Comparison of ENCODE assay signal across 10 cellular contexts in genomic region chr4:80266902-80267380, GRCh38. TPM values are rescaled to one million over a fixed set of nuclear protein-coding genes. Genes with fewer than 3 reads are reported as not detected.
DNase-seq lines count a peak whose midpoint lies in the region; ATAC-seq, FAIRE-seq and TF ChIP-seq lines count a peak whose summit lies in the region.
"Had no signal": no experiment of that assay in that cellular context is flagged by ENCODE, and none has a peak within 500 bp of the region (broad histone marks: within the 10 kb centered on the region; RNA-seq: fewer than 3 reads in every experiment).

No MANE protein-coding gene starts in this region.

- H3K4me1 ChIP-seq in iPS-18a (ENCODE audit: control insufficient read depth, low read depth, low read length), result peaks cover 21% of the 10 kb centered on the region

- ATAC-seq in activated naive CD8-positive, alpha-beta T cell treated with anti-CD3 and anti-CD28 coated beads, Interleukin-2, amount 10 ng/mL, durations not matched to agents 7 days and 5 days (ENCODE audit: low read depth), result peak; percentile 33
- ATAC-seq in GM19023 (IDR thresholded peaks at IDR 0.05; ENCODE audit: unreplicated experiment), result no peak

- peaks cover 100% of the 10 kb centered on the region for H3K27me3 ChIP-seq in iPS-18a (ENCODE audit: control insufficient read depth, insufficient read depth, low read length)

- peaks cover 84% of the 10 kb centered on the region for H3K27me3 Mint-ChIP-seq in activated naive CD8-positive, alpha-beta T cell treated with anti-CD3 and anti-CD28 coated beads, Interleukin-2, amount 10 ng/mL, durations not matched to agents 7 days and 5 days
- peaks cover 80% of the 10 kb centered on the region for H3K27me3 Mint-ChIP-seq in stimulated activated naive CD8-positive, alpha-beta T cell treated with anti-CD3 and anti-CD28 coated beads, Interleukin-15, Interleukin-2, amounts not matched to agents 100 ng/mL and 50 ng/mL, for 24 hours

- H3K36me3 ChIP-seq in iPS-18a (ENCODE audit: control insufficient read depth, low read depth, low read length), result no peaks in the 10 kb centered on the region
- H3K36me3 ChIP-seq: neutrophil had no signal

- peak overlapping the region; percentile 57 for H3K4me3 ChIP-seq in iPS-18a (ENCODE audit: low read length)

- H3K36me3 Mint-ChIP-seq in activated naive CD8-positive, alpha-beta T cell treated with anti-CD3 and anti-CD28 coated beads, Interleukin-2, amount 10 ng/mL, durations not matched to agents 7 days and 5 days, result no peaks in the 10 kb centered on the region
- no peaks in the 10 kb centered on the region for H3K36me3 Mint-ChIP-seq in stimulated activated naive CD8-positive, alpha-beta T cell treated with anti-CD3 and anti-CD28 coated beads, Interleukin-15, Interleukin-2, amounts not matched to agents 100 ng/mL and 50 ng/mL, for 24 hours (ENCODE audit: low read depth)

- no peak overlapping the region for H3K27ac ChIP-seq in iPS-18a (ENCODE audit: low read length)
- H3K27ac ChIP-seq: KMS-11, neutrophil had no signal

- no peaks in the 10 kb centered on the region for H3K9me3 Mint-ChIP-seq in activated naive CD8-positive, alpha-beta T cell treated with anti-CD3 and anti-CD28 coated beads, Interleukin-2, amount 10 ng/mL, durations not matched to agents 7 days and 5 days
- no peaks in the 10 kb centered on the region for H3K9me3 Mint-ChIP-seq in stimulated activated naive CD8-positive, alpha-beta T cell treated with anti-CD3 and anti-CD28 coated beads, Interleukin-15, Interleukin-2, amounts not matched to agents 100 ng/mL and 50 ng/mL, for 24 hours

- POLR2A ChIA-PET in activated naive CD8-positive, alpha-beta T cell treated with anti-CD3 and anti-CD28 coated beads, Interleukin-2, amount 10 ng/mL, durations not matched to agents 7 days and 5 days (lab: Charles Lee), result no interaction called here

- no peak overlapping the region for H3K27ac Mint-ChIP-seq in activated naive CD8-positive, alpha-beta T cell treated with anti-CD3 and anti-CD28 coated beads, Interleukin-2, amount 10 ng/mL, durations not matched to agents 7 days and 5 days
- H3K27ac Mint-ChIP-seq in stimulated activated naive CD8-positive, alpha-beta T cell treated with anti-CD3 and anti-CD28 coated beads, Interleukin-15, Interleukin-2, amounts not matched to agents 100 ng/mL and 50 ng/mL, for 24 hours, result no peak overlapping the region

- peak overlapping the region; percentile 78 for H3K4me3 Mint-ChIP-seq in activated naive CD8-positive, alpha-beta T cell treated with anti-CD3 and anti-CD28 coated beads, Interleukin-2, amount 10 ng/mL, durations not matched to agents 7 days and 5 days
- H3K4me3 Mint-ChIP-seq in stimulated activated naive CD8-positive, alpha-beta T cell treated with anti-CD3 and anti-CD28 coated beads, Interleukin-15, Interleukin-2, amounts not matched to agents 100 ng/mL and 50 ng/mL, for 24 hours, result peak overlapping the region; percentile 73

- DNase-seq in EL (peak; percentile 69), HTR-8/SVneo (ENCODE audit: insufficient read length, low spot score) (peak; percentile 8), GM20000 (ENCODE audit: low spot score) (no peak), NCI-H1694 (lab: John Stamatoyannopoulos, UW) (no peak)
- DNase-seq in activated naive CD8-positive, alpha-beta T cell treated with anti-CD3 and anti-CD28 coated beads, Interleukin-2, amount 10 ng/mL, durations not matched to agents 7 days and 5 days, result no peak

- no peaks in the 10 kb centered on the region for H3K9me3 ChIP-seq in iPS-18a (ENCODE audit: control insufficient read depth, low read depth, low read length)
- H3K9me3 ChIP-seq: neutrophil had no signal

- TF ChIP-seq CTCF in GM20000 (IDR thresholded peaks at IDR 0.05; ENCODE audit: extremely low read depth, missing control alignments), result no peak

- H3K4me1 Mint-ChIP-seq in activated naive CD8-positive, alpha-beta T cell treated with anti-CD3 and anti-CD28 coated beads, Interleukin-2, amount 10 ng/mL, durations not matched to agents 7 days and 5 days, result peaks cover 24% of the 10 kb centered on the region
- H3K4me1 Mint-ChIP-seq in stimulated activated naive CD8-positive, alpha-beta T cell treated with anti-CD3 and anti-CD28 coated beads, Interleukin-15, Interleukin-2, amounts not matched to agents 100 ng/mL and 50 ng/mL, for 24 hours (ENCODE audit: low read depth), result peaks cover 25% of the 10 kb centered on the region

- FAIRE-seq in HTR-8/SVneo (lab: Jason Lieb, UNC), result no peak

- no peak overlapping the region for H3K9ac ChIP-seq in iPS-18a (ENCODE audit: low read length)
- H3K9ac ChIP-seq: KMS-11 had no signal

RNA-seq across cellular contexts. Expression of gene FGF5, which starts 0.5 kb away (rescaled TPM):
- not detected for total RNA-seq in activated naive CD8-positive, alpha-beta T cell treated with anti-CD3 and anti-CD28 coated beads, Interleukin-2, amount 10 ng/mL, durations not matched to agents 7 days and 5 days

Comparison
In these comparisons a context has a peak if more than half of its experiments do, and no peak if none do; other contexts are left out.
1. DNase-seq: peak in EL (single experiment) and HTR-8/SVneo (single experiment); none in activated naive CD8-positive, alpha-beta T cell treated with anti-CD3 and anti-CD28 coated beads, Interleukin-2, amount 10 ng/mL, durations not matched to agents 7 days and 5 days (single experiment), GM20000 (single experiment) and NCI-H1694 (single experiment).